ENCODE assay signal across 1 cellular context in genomic region chr1:236951672-236952071, GRCh38.
TF ChIP-seq lines count a peak whose summit lies in the region.

No MANE protein-coding gene starts in this region.

TF ChIP-seq in WTC11, 78 proteins besides CTCF, POLR2A, EP300 and RAD21 (continued from another document):
- no peak for TF ChIP-seq PRDM15 (CRISPR knock-in tag; IDR thresholded peaks at IDR 0.05)
- peak; percentile 40; the same call in 1 of the 2 replicates for TF ChIP-seq USF1 (CRISPR knock-in tag; IDR thresholded peaks at IDR 0.05)
- TF ChIP-seq ZNF219 (CRISPR knock-in tag; IDR thresholded peaks at IDR 0.05; ENCODE audit: borderline replicate concordance): no peak
- TF ChIP-seq IRF1 (CRISPR knock-in tag; IDR thresholded peaks at IDR 0.05): no peak
- TF ChIP-seq RORB (CRISPR knock-in tag; IDR thresholded peaks at IDR 0.05): no peak
- TF ChIP-seq STAT6 (CRISPR knock-in tag; conservative IDR thresholded peaks at IDR 0.05; ENCODE audit: low read depth): no peak
- TF ChIP-seq ZSCAN18 (CRISPR knock-in tag; IDR thresholded peaks at IDR 0.05): no peak
